Comparison of ENCODE assay signal across 8 cellular contexts in genomic region chr10:125160856-125161569, GRCh38. TPM values are rescaled to one million over a fixed set of nuclear protein-coding genes. Genes with fewer than 3 reads are reported as not detected.
DNase-seq lines count a peak whose midpoint lies in the region; ATAC-seq, FAIRE-seq and TF ChIP-seq lines count a peak whose summit lies in the region.

No MANE protein-coding gene starts in this region.

- FAIRE-seq in frontal cortex (lab: Jason Lieb, UNC) = no peak

- peaks cover 4% of the 10 kb centered on the region; the same call in 1 of the 2 replicates for H3K36me3 ChIP-seq in BE2C

- TF ChIP-seq CTCF in BE2C (IDR thresholded peaks at IDR 0.05; ENCODE audit: low read depth, low read length) (no peak), nephron (IDR thresholded peaks at IDR 0.05; ENCODE audit: unreplicated experiment in 3 of 3) (peak in 1 of 3 experiments; percentile 52)

- no peaks in the 10 kb centered on the region for H3K9me3 Mint-ChIP-seq in activated naive CD4-positive, alpha-beta T cell treated with anti-CD3 and anti-CD28 coated beads, Interleukin-2, amount 10 ng/mL, durations not matched to agents 7 days and 5 days
- no peaks in the 10 kb centered on the region for H3K9me3 Mint-ChIP-seq in nephron

- H3K36me3 Mint-ChIP-seq in activated naive CD4-positive, alpha-beta T cell treated with anti-CD3 and anti-CD28 coated beads, Interleukin-2, amount 10 ng/mL, durations not matched to agents 7 days and 5 days = no peaks in the 10 kb centered on the region
- H3K36me3 Mint-ChIP-seq in nephron (ENCODE audit: low read depth) = no peaks in the 10 kb centered on the region

- CTCF ChIA-PET in activated naive CD4-positive, alpha-beta T cell treated with anti-CD3 and anti-CD28 coated beads, Interleukin-2, amount 10 ng/mL, durations not matched to agents 7 days and 5 days (lab: Charles Lee) = no interaction called here

- H3K4me1 ChIP-seq in BE2C = peaks cover 1% of the 10 kb centered on the region; the same call in 1 of the 2 replicates

- no peaks in the 10 kb centered on the region for H3K27me3 ChIP-seq in BE2C

- peak overlapping the region; percentile 63 for H3K4me3 ChIP-seq in BE2C (ENCODE audit: low read depth, low read length)

- peak overlapping the region; percentile 41 for H3K4me3 Mint-ChIP-seq in activated naive CD4-positive, alpha-beta T cell treated with anti-CD3 and anti-CD28 coated beads, Interleukin-2, amount 10 ng/mL, durations not matched to agents 7 days and 5 days
- peak overlapping the region; percentile 86 to 90 (median 90) for H3K4me3 Mint-ChIP-seq in nephron

- H3K27me3 Mint-ChIP-seq in activated naive CD4-positive, alpha-beta T cell treated with anti-CD3 and anti-CD28 coated beads, Interleukin-2, amount 10 ng/mL, durations not matched to agents 7 days and 5 days = peaks cover 64% of the 10 kb centered on the region
- H3K27me3 Mint-ChIP-seq in nephron (ENCODE audit: low read depth) = no peaks in the 10 kb centered on the region

- ATAC-seq in GM18868 (IDR thresholded peaks at IDR 0.05; ENCODE audit: unreplicated experiment) (peak; percentile 40), GM19452 (IDR thresholded peaks at IDR 0.05; ENCODE audit: unreplicated experiment) (no peak)

- DNase-seq in BE2C (peak; percentile 90), NCI-H460 (ENCODE audit: extremely low read depth, low read depth) (peak; percentile 75), frontal cortex (ENCODE audit: low spot score in 2 of 2) (peak; percentile 81 to 85), cortex of kidney (lab: John Stamatoyannopoulos, UW) (no peak)
- DNase-seq in activated naive CD4-positive, alpha-beta T cell treated with anti-CD3 and anti-CD28 coated beads, Interleukin-2, amount 10 ng/mL, durations not matched to agents 7 days and 5 days = no peak

- H3K4me1 Mint-ChIP-seq in activated naive CD4-positive, alpha-beta T cell treated with anti-CD3 and anti-CD28 coated beads, Interleukin-2, amount 10 ng/mL, durations not matched to agents 7 days and 5 days = peaks cover 6% of the 10 kb centered on the region
- H3K4me1 Mint-ChIP-seq in nephron = peaks cover 26% of the 10 kb centered on the region

- H3K27ac Mint-ChIP-seq in activated naive CD4-positive, alpha-beta T cell treated with anti-CD3 and anti-CD28 coated beads, Interleukin-2, amount 10 ng/mL, durations not matched to agents 7 days and 5 days = no peak overlapping the region
- H3K27ac Mint-ChIP-seq in nephron = peak overlapping the region; percentile 73 to 95 (median 90)

- H3K9me3 ChIP-seq in BE2C = no peaks in the 10 kb centered on the region

RNA-seq across cellular contexts. Expression of gene CTBP2, which starts 0.7 kb away (rescaled TPM):
- polyA plus RNA-seq in BE2C (2012; ENCODE audit: insufficient read depth, insufficient read length, low read depth) = 99.8 TPM
- 75.1 and 77.3 TPM in 2 replicates for total RNA-seq in NCI-H460 (2014; rRNA removed; shearing (Covaris generic))
- polyA plus RNA-seq in NCI-H460 (2014; cell fraction: nucleus; rRNA removed) = 87.0 and 111 TPM in 2 replicates
- total RNA-seq in frontal cortex = 32.6 TPM

Comparison
In these comparisons a context has a peak if more than half of its experiments do, and no peak if none do; other contexts are left out.
1. DNase-seq: peak in BE2C (single experiment), NCI-H460 (single experiment) and frontal cortex (2 of 2); none in activated naive CD4-positive, alpha-beta T cell treated with anti-CD3 and anti-CD28 coated beads, Interleukin-2, amount 10 ng/mL, durations not matched to agents 7 days and 5 days (single experiment) and cortex of kidney (single experiment).